Comparison of ENCODE assay signal across 8 cellular contexts in genomic region chr1:153774780-153775431, GRCh38. TPM values are rescaled to one million over a fixed set of nuclear protein-coding genes. Genes with fewer than 3 reads are reported as not detected.
A peak's percentile ranks its signal among the peaks of the same experiment; 100 is the strongest.
DNase-seq lines count a peak whose midpoint lies in the region; ATAC-seq, FAIRE-seq and TF ChIP-seq lines count a peak whose summit lies in the region.

Gene SLC27A3, plus strand, starts transcription at chr1:153775407. Its CDS starts 91 bp downstream, at chr1:153775498.

- H3K4me3 ChIP-seq in BLaER1 (peak within 1 kb of the TSS; percentile 83), LNCaP clone FGC (ENCODE audit: low read depth, low read length) (peak within 1 kb of the TSS; percentile 54), WI38 (ENCODE audit: low read depth, low read length) (peak within 1 kb of the TSS; percentile 69), esophagus squamous epithelium (peak within 1 kb of the TSS; percentile 52 to 82 (median 70)), mucosa of rectum (ENCODE audit: low read length in 2 of 2) (peak within 1 kb of the TSS; percentile 79 to 84), upper lobe of left lung (peak within 1 kb of the TSS; percentile 70 to 96 (median 77))

- H3K27me3 ChIP-seq in BLaER1, result no peaks in the 10 kb centered on the region
- H3K27me3 ChIP-seq in esophagus squamous epithelium, result no peaks in the 10 kb centered on the region
- H3K27me3 ChIP-seq in mucosa of rectum (ENCODE audit: control insufficient read depth in 2 of 2, insufficient read depth in 2 of 2, low read length in 2 of 2), result no peaks in the 10 kb centered on the region
- no peaks in the 10 kb centered on the region for H3K27me3 ChIP-seq in upper lobe of left lung

- TF ChIP-seq CTCF in LNCaP clone FGC (IDR thresholded peaks at IDR 0.05; ENCODE audit: control insufficient read depth, extremely low read depth, insufficient read depth), result no peak
- TF ChIP-seq CTCF in WI38 (IDR thresholded peaks at IDR 0.05; ENCODE audit: low read depth, low read length), result no peak
- no peak for TF ChIP-seq CTCF in esophagus squamous epithelium (IDR thresholded peaks at IDR 0.05)
- no peak for TF ChIP-seq CTCF in upper lobe of left lung (IDR thresholded peaks at IDR 0.05)

- peak within 1 kb of the TSS; percentile 100 for H3K27ac ChIP-seq in BLaER1
- peak within 1 kb of the TSS; percentile 82 to 93 (median 90) for H3K27ac ChIP-seq in esophagus squamous epithelium
- peak within 1 kb of the TSS; percentile 70 to 87 for H3K27ac ChIP-seq in mucosa of rectum (ENCODE audit: low read depth in 2 of 2, low read length in 2 of 2)
- H3K27ac ChIP-seq in upper lobe of left lung, result peak within 1 kb of the TSS; percentile 85 to 92 (median 90)

- peak within 1 kb of the TSS; percentile 93 for H3K9ac ChIP-seq in BLaER1
- H3K9ac ChIP-seq in mucosa of rectum (ENCODE audit: low read depth in 1 of 2, low read length in 2 of 2), result peak within 1 kb of the TSS; percentile 72 to 76

- DNase-seq in GM19238 (ENCODE audit: insufficient read length, low spot score) (peak; percentile 35), LNCaP clone FGC (ENCODE audit: low read depth) (no peak), esophagus squamous epithelium (lab: John Stamatoyannopoulos, UW) (no peak), upper lobe of left lung (peak; percentile 82 to 94), GM19239 (ENCODE audit: insufficient read length, low spot score) (no peak)

- H3K9me3 ChIP-seq in BLaER1 (no peaks in the 10 kb centered on the region), esophagus squamous epithelium (no peaks in the 10 kb centered on the region), mucosa of rectum (ENCODE audit: control insufficient read depth in 2 of 2, low read length in 2 of 2) (no peaks in the 10 kb centered on the region), upper lobe of left lung (no peaks in the 10 kb centered on the region)

- no peak for TF ChIP-seq EP300 in upper lobe of left lung (IDR thresholded peaks at IDR 0.05)

- no peak for FAIRE-seq in GM19239 (lab: Jason Lieb, UNC)

- H3K4me1 ChIP-seq in BLaER1, result peaks cover 78% of the 10 kb centered on the region
- H3K4me1 ChIP-seq in esophagus squamous epithelium, result peaks cover 25 to 89% (median 55%) of the 10 kb centered on the region in 3 donors
- peaks cover 19 to 23% of the 10 kb centered on the region in 2 donors for H3K4me1 ChIP-seq in mucosa of rectum (ENCODE audit: control insufficient read depth in 2 of 2, insufficient read depth in 2 of 2, low read length in 2 of 2)
- H3K4me1 ChIP-seq in upper lobe of left lung, result peaks cover 68 to 88% (median 81%) of the 10 kb centered on the region in 4 donors

- H3K36me3 ChIP-seq in BLaER1, result peaks cover 28% of the 10 kb centered on the region
- H3K36me3 ChIP-seq in esophagus squamous epithelium, result peaks cover 8 to 61% (median 27%) of the 10 kb centered on the region in 3 donors
- H3K36me3 ChIP-seq in mucosa of rectum (ENCODE audit: control insufficient read depth in 2 of 2, insufficient read depth in 2 of 2, low read length in 2 of 2), result peaks cover 18 to 26% of the 10 kb centered on the region in 2 donors
- peaks cover 8 to 42% (median 32%) of the 10 kb centered on the region in 4 donors for H3K36me3 ChIP-seq in upper lobe of left lung

- intact Hi-C loops in esophagus squamous epithelium (cut with DNase I), result no loop called here

- WGBS in esophagus squamous epithelium, 2 donors, result 3 to 25% methylated on average over 7 to 12 of the region's 34 CpGs
- 4 to 7% methylated on average over 12 to 31 of the region's 34 CpGs for WGBS in upper lobe of left lung, 2 donors

- H3K4me2 ChIP-seq in BLaER1, result peak within 1 kb of the TSS; percentile 96

- ATAC-seq in upper lobe of left lung (ENCODE audit: low FRiP score in 2 of 2), result peak; percentile 85 to 87

- no peak for TF ChIP-seq POLR2A in esophagus squamous epithelium (IDR thresholded peaks at IDR 0.05)
- TF ChIP-seq POLR2A in upper lobe of left lung (IDR thresholded peaks at IDR 0.05), result peak in 1 of 4 donors; percentile 57

- H4K20me1 ChIP-seq in BLaER1, result no peaks in the 10 kb centered on the region

RNA-seq across cellular contexts. Expression of gene SLC27A3, which starts in this region (rescaled TPM):
- total RNA-seq in esophagus squamous epithelium (10 to 100 TPM in 2 of 4 donors, 1 to 10 TPM in 2; 7.6 to 15.0 (median 11.2) TPM), upper lobe of left lung (100 to 1,000 TPM in 5 of 6 donors, 10 to 100 TPM in 1; 92.8 to 272 (median 167) TPM)

Comparison
In these comparisons a context has a peak if more than half of its experiments do, and no peak if none do; other contexts are left out.
1. RNA of gene SLC27A3 (total RNA-seq): 92.8 to 272 TPM in upper lobe of left lung; 7.6 to 15.0 TPM in esophagus squamous epithelium; every median in the first group is over 4 times any median in the second.
2. DNase-seq: peak in GM19238 (single experiment) and upper lobe of left lung (2 of 2); none in LNCaP clone FGC (single experiment), esophagus squamous epithelium (single experiment) and GM19239 (single experiment).
3. Peak in every context shown above with its lines, with median percentiles within 50 percentile points of each other: H3K27ac ChIP-seq and H3K4me3 ChIP-seq.